Comparison of ENCODE assay signal across 8 cellular contexts in genomic region chr15:65184305-65184943, GRCh38. TPM values are rescaled to one million over a fixed set of nuclear protein-coding genes. Genes with fewer than 3 reads are reported as not detected.
A peak's percentile ranks its signal among the peaks of the same experiment; 100 is the strongest.
DNase-seq lines count a peak whose midpoint lies in the region; ATAC-seq and TF ChIP-seq lines count a peak whose summit lies in the region.

No MANE protein-coding gene starts in this region.

- CTCF ChIA-PET in Calu3 (lab: Charles Lee): interaction anchor here (1.3 kb wide), 1 partner anchor 84 kb away, joined by 3 read pairs; no protein-coding TSS in a partner anchor

- H3K79me2 ChIP-seq in KMS-11 (ENCODE audit: insufficient read depth, low read depth): peaks cover 55% of the 10 kb centered on the region

- H3K36me3 ChIP-seq in KMS-11 (ENCODE audit: insufficient read depth): no peaks in the 10 kb centered on the region
- peaks cover 0 to 3% of the 10 kb centered on the region in 2 donors for H3K36me3 ChIP-seq in left lung

- no peaks in the 10 kb centered on the region for H3K9me3 ChIP-seq in left lung

- H4K20me1 ChIP-seq in KMS-11 (ENCODE audit: insufficient read depth): no peaks in the 10 kb centered on the region

- H3K27ac ChIP-seq in KMS-11 (peak overlapping the region; percentile 80), VCaP (peak overlapping the region; percentile 96), left lung (peak overlapping the region; percentile 91 to 95)

- H3K4me1 ChIP-seq in KMS-11 (ENCODE audit: low read depth, poor library complexity, severe bottlenecking) (peaks cover 28% of the 10 kb centered on the region), left lung (peaks cover 21 to 45% of the 10 kb centered on the region in 2 donors)

- H3K4me1 Mint-ChIP-seq in Calu3 (ENCODE audit: low read depth, unreplicated experiment): no peaks in the 10 kb centered on the region

- H3K4me3 Mint-ChIP-seq in Calu3 (ENCODE audit: low read depth, unreplicated experiment): peak overlapping the region; percentile 95

- DNase-seq in Calu3: peak; percentile 67
- peak; percentile 56 for DNase-seq in choroid plexus epithelial cell (ENCODE audit: low read depth)
- peak; percentile 47 to 89 for DNase-seq in left lung
- peak; percentile 29 for DNase-seq in stimulated activated CD4-positive, alpha-beta T cell treated with anti-CD3 and anti-CD28 coated beads, Interleukin-4, amount 100 ng/mL, for 24 hours
- no peak for DNase-seq in effector CD8-positive, alpha-beta T cell (lab: John Stamatoyannopoulos, UW)

- H3K4me3 ChIP-seq in KMS-11 (IDR thresholded peaks at IDR 0.05; ENCODE audit: insufficient read depth, low read depth, low read length) (no peak overlapping the region), choroid plexus epithelial cell (ENCODE audit: low read depth, low read length) (peak overlapping the region; percentile 97), left lung (peak overlapping the region; percentile 87 to 97)

- no peak for TF ChIP-seq CTCF in Calu3 (IDR thresholded peaks at IDR 0.05; ENCODE audit: unreplicated experiment)
- TF ChIP-seq CTCF in KMS-11 (conservative IDR thresholded peaks at IDR 0.05; ENCODE audit: low read depth, low read length): no peak
- no peak for TF ChIP-seq CTCF in VCaP (conservative IDR thresholded peaks at IDR 0.05)
- TF ChIP-seq CTCF in choroid plexus epithelial cell (conservative IDR thresholded peaks at IDR 0.05; ENCODE audit: low read depth, low read length): no peak
- TF ChIP-seq CTCF in left lung (IDR thresholded peaks at IDR 0.05): no peak

- no TSS peak for BruUV-seq in Calu3 (replicated peaks; lab: Mats Ljungman, UMichigan)

- H2AFZ ChIP-seq in KMS-11 (ENCODE audit: low read depth): peak overlapping the region; percentile 87

- intact Hi-C loops in Calu3 (cut with micrococcal nuclease; ENCODE audit: unreplicated experiment): no loop called here
- intact Hi-C loops in left lung (cut with DNase I): no loop called here

- peaks cover 44% of the 10 kb centered on the region for H3K36me3 Mint-ChIP-seq in Calu3 (ENCODE audit: insufficient read depth, unreplicated experiment)

- H3K9ac ChIP-seq in KMS-11: peak overlapping the region; percentile 87

- no peaks in the 10 kb centered on the region for H3K27me3 Mint-ChIP-seq in Calu3 (ENCODE audit: unreplicated experiment)

- ATAC-seq in GM21528 (IDR thresholded peaks at IDR 0.05; ENCODE audit: low FRiP score, unreplicated experiment) (peak; percentile 31), left lung (peak; percentile 27)

- H3K27me3 ChIP-seq in KMS-11 (ENCODE audit: insufficient read depth, low read depth): no peaks in the 10 kb centered on the region
- H3K27me3 ChIP-seq in left lung: no peaks in the 10 kb centered on the region

- no peaks in the 10 kb centered on the region for H3K9me3 Mint-ChIP-seq in Calu3 (ENCODE audit: low read depth, unreplicated experiment)

- peak overlapping the region; percentile 84 for H3K4me2 ChIP-seq in KMS-11

- H3K27ac Mint-ChIP-seq in Calu3 (ENCODE audit: unreplicated experiment): peak overlapping the region; percentile 20

RNA-seq across cellular contexts. Expression of gene CLPX, which starts 0.7 kb away (rescaled TPM):
- total RNA-seq in Calu3 (2022) (44.9 and 50.3 TPM in 2 replicates), left lung (10 to 100 TPM; 41.0 to 42.7 TPM)

RNA-seq across cellular contexts. Expression of gene CILP, which starts 26.8 kb away (rescaled TPM):
- total RNA-seq in Calu3 (2022) (0.05 TPM in 1 of 2 replicates, not detected in the other), left lung (1 to 10 TPM; 1.4 to 8.5 TPM)

RNA-seq across cellular contexts. Expression of gene PDCD7, which starts 50.8 kb away (rescaled TPM):
- 26.4 and 33.9 TPM in 2 replicates for total RNA-seq in Calu3 (2022)
- total RNA-seq in left lung: 10 to 100 TPM; 15.8 to 18.8 TPM
